Comparison of ENCODE assay signal across 21 cellular contexts in the genomic region with DNA sequence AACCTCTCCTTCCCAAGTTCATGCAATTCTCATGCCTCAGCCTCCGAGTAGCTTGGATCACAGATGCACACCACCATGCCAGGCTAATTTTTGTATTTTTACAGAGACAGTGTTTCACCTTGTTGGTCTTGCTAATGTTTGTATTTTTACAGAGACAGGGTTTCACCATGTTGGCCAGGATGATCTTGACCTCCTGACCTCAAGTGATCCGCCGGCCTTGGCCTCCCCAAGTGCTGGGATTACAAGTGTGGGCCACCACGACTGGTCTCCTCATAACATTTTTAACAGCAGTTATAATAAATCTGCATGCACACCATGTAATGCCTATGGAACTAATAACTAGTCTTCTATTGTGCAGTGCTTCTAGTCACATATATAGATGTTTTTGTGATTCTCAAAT.
A peak's percentile ranks its signal among the peaks of the same experiment; 100 is the strongest.
DNase-seq lines count a peak whose midpoint lies in the region; ATAC-seq and TF ChIP-seq lines count a peak whose summit lies in the region.
"Had no signal": no experiment of that assay in that cellular context is flagged by ENCODE, and none has a peak within 500 bp of the region (broad histone marks: within the 10 kb centered on the region; RNA-seq: fewer than 3 reads in every experiment).

No MANE protein-coding gene starts in this region.

- peaks cover 50% of the 10 kb centered on the region for H3K79me2 ChIP-seq in Loucy (ENCODE audit: insufficient read depth, low read length)

- H2AFZ ChIP-seq in Loucy (ENCODE audit: low read length), result no peak overlapping the region

- H3K4me1 ChIP-seq in Loucy (ENCODE audit: insufficient read depth, low read length, poor library complexity, severe bottlenecking), result peaks cover 21% of the 10 kb centered on the region
- H3K4me1 ChIP-seq in esophagus squamous epithelium, result peaks cover 4 to 59% (median 16%) of the 10 kb centered on the region in 3 donors
- peaks cover 6% of the 10 kb centered on the region for H3K4me1 ChIP-seq in rectal smooth muscle tissue (ENCODE audit: control insufficient read depth, insufficient read depth, low read length)

- peak overlapping the region; percentile 99 for H3K4me3 Mint-ChIP-seq in CD4-positive, alpha-beta T cell
- H3K4me3 Mint-ChIP-seq: dendritic cell treated with granulocyte-macrophage colony-stimulating factor and Interleukin-4, amounts not matched to agents 40 ng/mL and 50 ng/mL, for 4 days had no signal

- no peak for DNase-seq in CD4-positive, alpha-beta T cell
- DNase-seq in esophagus squamous epithelium (lab: John Stamatoyannopoulos, UW) (no peak), HPDE6-E6E7 (ENCODE audit: extremely low spot score) (no peak), HK-2 (ENCODE audit: unreplicated experiment) (no peak), NCI-H748 treated with DMSO at 0.1 percent for 48 hours (lab: John Stamatoyannopoulos, UW) (no peak)
- DNase-seq: activated CD8-positive, alpha-beta T cell treated with anti-CD3 and anti-CD28 coated beads for 36 hours; activated effector memory CD4-positive, alpha-beta T cell treated with anti-CD3 and anti-CD28 coated beads, Interleukin-2, amount 50 U/mL, for 16 hours; C1 segment of cervical spinal cord; caudate nucleus; NCI-H1048; NCI-H187; NCI-H2171; NCI-H510A; NK-92 treated with Interleukin-12 subunit alpha and Interleukin-12 subunit beta, amount 100 ng/mL, for 24 hours; Peyer's patch; small intestine; tibial artery had no signal

- POLR2A ChIA-PET in CD4-positive, alpha-beta T cell (lab: Charles Lee), result no interaction called here

- ATAC-seq in CD4-positive, alpha-beta T cell (ENCODE audit: poor library complexity), result no peak
- ATAC-seq: activated CD8-positive, alpha-beta T cell treated with anti-CD3 and anti-CD28 coated beads for 36 hours had no signal

- H3K4me2 ChIP-seq in Loucy (ENCODE audit: low read depth, low read length, poor library complexity, severe bottlenecking), result peak overlapping the region; percentile 68

- TF ChIP-seq CTCF in CD4-positive, alpha-beta T cell (IDR thresholded peaks at IDR 0.05), result no peak
- TF ChIP-seq CTCF in Loucy (conservative IDR thresholded peaks at IDR 0.05; ENCODE audit: low read length) (no peak), esophagus squamous epithelium (IDR thresholded peaks at IDR 0.05) (no peak)

- CTCF ChIA-PET in CD4-positive, alpha-beta T cell (lab: Charles Lee), result no interaction called here

- no peaks in the 10 kb centered on the region for H3F3A ChIP-seq in Loucy (ENCODE audit: low read depth)

- H3K4me3 ChIP-seq in Loucy (ENCODE audit: low read length, poor library complexity, severe bottlenecking), result no peak overlapping the region
- H3K4me3 ChIP-seq in esophagus squamous epithelium, result no peak overlapping the region
- H3K4me3 ChIP-seq in rectal smooth muscle tissue (ENCODE audit: low read length), result no peak overlapping the region
- H3K4me3 ChIP-seq: Peyer's patch had no signal

- no peaks in the 10 kb centered on the region for H3K27me3 Mint-ChIP-seq in CD4-positive, alpha-beta T cell
- H3K27me3 Mint-ChIP-seq: activated CD8-positive, alpha-beta T cell treated with anti-CD3 and anti-CD28 coated beads for 36 hours; dendritic cell treated with granulocyte-macrophage colony-stimulating factor and Interleukin-4, amounts not matched to agents 40 ng/mL and 50 ng/mL, for 4 days; stimulated activated naive CD8-positive, alpha-beta T cell treated with anti-CD3 and anti-CD28 coated beads, Interleukin-15, Interleukin-2, amounts not matched to agents 100 ng/mL and 50 ng/mL, for 24 hours had no signal

- H3K9me3 Mint-ChIP-seq in CD4-positive, alpha-beta T cell, result no peaks in the 10 kb centered on the region
- H3K9me3 Mint-ChIP-seq: activated CD8-positive, alpha-beta T cell treated with anti-CD3 and anti-CD28 coated beads for 36 hours; dendritic cell treated with granulocyte-macrophage colony-stimulating factor and Interleukin-4, amounts not matched to agents 40 ng/mL and 50 ng/mL, for 4 days; stimulated activated naive CD8-positive, alpha-beta T cell treated with anti-CD3 and anti-CD28 coated beads, Interleukin-15, Interleukin-2, amounts not matched to agents 100 ng/mL and 50 ng/mL, for 24 hours had no signal

- H3K27me3 ChIP-seq in CD4-positive, alpha-beta T cell (ENCODE audit: control insufficient read depth, insufficient read depth, low read length), result no peaks in the 10 kb centered on the region
- H3K27me3 ChIP-seq in Loucy (ENCODE audit: insufficient read depth, low read length, poor library complexity, severe bottlenecking) (no peaks in the 10 kb centered on the region), esophagus squamous epithelium (no peaks in the 10 kb centered on the region), rectal smooth muscle tissue (ENCODE audit: control insufficient read depth, insufficient read depth, low read length) (no peaks in the 10 kb centered on the region)
- H3K27me3 ChIP-seq: Peyer's patch, tibial artery had no signal

- no peak overlapping the region for H3K9ac ChIP-seq in Loucy (ENCODE audit: low read depth, low read length, poor library complexity, severe bottlenecking)
- H3K9ac ChIP-seq in rectal smooth muscle tissue (ENCODE audit: low read length), result no peak overlapping the region

- H3K36me3 Mint-ChIP-seq in CD4-positive, alpha-beta T cell (ENCODE audit: low read depth), result peaks cover 27% of the 10 kb centered on the region

- H4K20me1 ChIP-seq in Loucy (ENCODE audit: insufficient read depth, low read length, poor library complexity, severe bottlenecking), result peaks cover 25% of the 10 kb centered on the region

- no peak overlapping the region for H3K27ac ChIP-seq in CD4-positive, alpha-beta T cell (ENCODE audit: low read depth, low read length)
- H3K27ac ChIP-seq in esophagus squamous epithelium (peak overlapping the region in 3 of 4 donors; percentile 92 to 96 (median 93)), rectal smooth muscle tissue (ENCODE audit: low read depth, low read length) (peak overlapping the region; percentile 87)

- H3K4me1 Mint-ChIP-seq in CD4-positive, alpha-beta T cell (ENCODE audit: low read depth), result peaks cover 33% of the 10 kb centered on the region

- H3K9me2 ChIP-seq in Loucy (replicated peaks; ENCODE audit: low read depth, low read length), result no peaks in the 10 kb centered on the region

- WGBS in esophagus squamous epithelium, 2 donors, result 82 to 89% methylated on average over 4 of the region's 4 CpGs

- H3K36me3 ChIP-seq in Loucy (ENCODE audit: insufficient read depth, low read length), result no peaks in the 10 kb centered on the region
- peaks cover 0 to 14% (median 0%) of the 10 kb centered on the region in 3 donors for H3K36me3 ChIP-seq in esophagus squamous epithelium
- no peaks in the 10 kb centered on the region for H3K36me3 ChIP-seq in rectal smooth muscle tissue (ENCODE audit: control insufficient read depth, insufficient read depth, low read length)
- H3K36me3 ChIP-seq: Peyer's patch had no signal

- TF ChIP-seq POLR2A in esophagus squamous epithelium (IDR thresholded peaks at IDR 0.05), result no peak

- no peaks in the 10 kb centered on the region for H3K9me3 ChIP-seq in CD4-positive, alpha-beta T cell (ENCODE audit: control insufficient read depth, low read length)
- H3K9me3 ChIP-seq in Loucy (ENCODE audit: insufficient read depth, low read depth, low read length) (no peaks in the 10 kb centered on the region), esophagus squamous epithelium (no peaks in the 10 kb centered on the region)
- H3K9me3 ChIP-seq: Peyer's patch, tibial artery had no signal

- intact Hi-C loops in CD4-positive, alpha-beta T cell (cut with DNase I, micrococcal nuclease), result loop anchor here in 1 of 2 experiments (2.0 to 10.0 kb wide), 3 partner anchors 234 to 746 kb away; a partner anchor contains a TSS
- intact Hi-C loops in esophagus squamous epithelium (cut with DNase I), result no loop called here

- H3K27ac Mint-ChIP-seq in CD4-positive, alpha-beta T cell, result no peak overlapping the region
- H3K27ac Mint-ChIP-seq: activated CD8-positive, alpha-beta T cell treated with anti-CD3 and anti-CD28 coated beads for 36 hours; dendritic cell treated with granulocyte-macrophage colony-stimulating factor and Interleukin-4, amounts not matched to agents 40 ng/mL and 50 ng/mL, for 4 days; stimulated activated naive CD8-positive, alpha-beta T cell treated with anti-CD3 and anti-CD28 coated beads, Interleukin-15, Interleukin-2, amounts not matched to agents 100 ng/mL and 50 ng/mL, for 24 hours had no signal
